ENCODE assay signal across 25 cellular contexts in genomic region chr9:15741015-15741414, GRCh38.
"Had no signal": no experiment of that assay in that cellular context is flagged by ENCODE, and none has a peak within 500 bp of the region (broad histone marks: within the 10 kb centered on the region; RNA-seq: fewer than 3 reads in every experiment).

No MANE protein-coding gene starts in this region.

- H3K9me3 ChIP-seq: left ventricle myocardium inferior, mucosa of descending colon, ovary, right atrium auricular region, stomach, testis, thyroid gland, transverse colon, upper lobe of left lung, vagina had no signal

- FAIRE-seq: islet of Langerhans had no signal

- H3K27ac ChIP-seq: left ventricle myocardium inferior, ovary, right atrium auricular region, skin epidermis, stomach, testis, thyroid gland, transverse colon, upper lobe of left lung, vagina had no signal

- DNase-seq: hypothalamus; immature natural killer cell; left ventricle myocardium inferior; midbrain; mucosa of descending colon; naive thymus-derived CD4-positive, alpha-beta T cell; ovary; stimulated activated CD4-positive, alpha-beta T cell treated with anti-CD3 and anti-CD28 coated beads, Interleukin-12 subunit alpha, Interleukin-12 subunit beta, amount 100 ng/mL, for 4 hours; stimulated activated CD4-positive, alpha-beta T cell treated with anti-CD3 and anti-CD28 coated beads, Interleukin-15, amount 100 ng/mL, for 24 hours; stimulated activated CD4-positive, alpha-beta T cell treated with anti-CD3 and anti-CD28 coated beads, Interleukin-2, amount 100 ng/mL, for 24 hours; stimulated activated CD4-positive, alpha-beta T cell treated with anti-CD3 and anti-CD28 coated beads, Interleukin-4, amount 100 ng/mL, for 1 hour; stimulated activated naive B cell treated with anti-CD40 and anti-IgM and Interleukin-4, amounts not matched to agents 10 μg/mL and 1 μg/mL and 100 μg/mL, for 72 hours; stimulated activated naive CD8-positive, alpha-beta T cell treated with anti-CD3 and anti-CD28 coated beads, Interleukin-15, Interleukin-2, amounts not matched to agents 100 U/mL and 50 U/mL, for 24 hours; stomach; testis; thyroid gland; transverse colon; upper lobe of left lung had no signal

- ATAC-seq: mucosa of descending colon; naive thymus-derived CD4-positive, alpha-beta T cell; natural killer cell treated with Interleukin-12 subunit alpha and Interleukin-12 subunit beta and Interleukin-15 and Interleukin-18, amount 100 ng/mL, for 72 hours; sciatic nerve; stimulated activated naive B cell treated with anti-CD40 and anti-IgM and Interleukin-4, amounts not matched to agents 10 μg/mL and 1 μg/mL and 100 μg/mL, for 72 hours; stimulated activated naive CD8-positive, alpha-beta T cell treated with anti-CD3 and anti-CD28 coated beads, Interleukin-15, Interleukin-2, amounts not matched to agents 100 U/mL and 50 U/mL, for 24 hours had no signal

- H3K36me3 ChIP-seq: ovary, right atrium auricular region, stomach, thyroid gland, transverse colon, upper lobe of left lung had no signal

- H3K4me1 ChIP-seq: left ventricle myocardium inferior, right atrium auricular region, stomach, testis, thyroid gland, transverse colon, upper lobe of left lung, vagina had no signal

- H3K27me3 ChIP-seq: ovary, right atrium auricular region, stomach, testis, thyroid gland, transverse colon, upper lobe of left lung, vagina had no signal

- H3K4me3 ChIP-seq: left ventricle myocardium inferior, lung, mucosa of descending colon, ovary, right atrium auricular region, skin epidermis, stomach, testis, thyroid gland, transverse colon, upper lobe of left lung, vagina had no signal
